9 cellular contexts compared by ENCODE assay signal in the genomic region with DNA sequence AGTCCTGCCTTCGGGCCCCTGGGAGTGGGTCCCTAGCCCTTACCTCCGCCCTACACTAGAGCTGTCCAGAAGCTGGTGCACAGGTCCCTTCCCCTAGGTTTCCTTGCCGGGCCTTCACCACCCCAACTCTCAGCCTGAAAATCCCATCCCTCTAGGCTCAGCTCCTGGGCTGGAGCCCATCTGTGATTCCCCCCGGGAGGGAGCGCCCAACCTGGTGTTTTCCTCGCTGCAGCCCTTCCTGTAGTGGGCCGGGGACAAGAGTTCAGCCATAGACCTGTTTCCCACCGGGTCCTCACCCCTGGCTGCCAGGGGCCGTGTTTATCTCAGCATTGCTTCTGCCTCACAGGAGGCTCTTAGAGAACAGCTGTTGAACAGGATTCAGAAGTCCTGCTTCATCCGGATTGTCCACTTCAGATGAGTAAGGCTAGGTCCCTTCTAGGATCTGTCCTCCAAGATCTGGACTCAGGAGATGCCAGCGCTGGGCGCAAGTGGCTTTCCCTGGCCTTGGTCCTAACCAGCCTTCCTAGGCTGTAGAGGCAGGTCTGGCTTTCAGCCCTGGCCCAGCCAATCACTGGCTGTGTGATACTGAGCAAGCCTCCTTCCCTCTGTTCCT. TPM values are rescaled to one million over a fixed set of nuclear protein-coding genes. Genes with fewer than 3 reads are reported as not detected.
DNase-seq lines count a peak whose midpoint lies in the region; ATAC-seq and TF ChIP-seq lines count a peak whose summit lies in the region.
"Had no signal": no experiment of that assay in that cellular context is flagged by ENCODE, and none has a peak within 500 bp of the region (broad histone marks: within the 10 kb centered on the region; RNA-seq: fewer than 3 reads in every experiment).

No MANE protein-coding gene starts in this region.

- peak overlapping the region; percentile 66 to 71 for H3K4me3 ChIP-seq in cardiac fibroblast (replicated peaks in 1 of 2; ENCODE audit: low read depth in 2 of 2, low read length in 2 of 2)
- peak overlapping the region; percentile 39 to 87 for H3K4me3 ChIP-seq in uterus

- intact Hi-C loops in uterus (cut with DNase I; ENCODE audit: low total_unique reads) = no loop called here

- no peak for DNase-seq in stimulated activated naive CD8-positive, alpha-beta T cell treated with anti-CD3 and anti-CD28 coated beads, Interleukin-15, Interleukin-2, amounts not matched to agents 100 U/mL and 50 U/mL, for 24 hours
- DNase-seq in cardiac fibroblast (ENCODE audit: low read depth in 2 of 2) (peak; percentile 40 to 41), mesenteric fat pad (ENCODE audit: low spot score) (peak; percentile 87), uterus (peak in 1 of 2 donors; percentile 54), glomerular visceral epithelial cell (ENCODE audit: extremely low spot score) (no peak)

- no peaks in the 10 kb centered on the region for H3K27me3 Mint-ChIP-seq in stimulated activated naive CD8-positive, alpha-beta T cell treated with anti-CD3 and anti-CD28 coated beads, Interleukin-15, Interleukin-2, amounts not matched to agents 100 ng/mL and 50 ng/mL, for 24 hours

- H3K36me3 ChIP-seq in uterus = no peaks in the 10 kb centered on the region

- no peak for TF ChIP-seq POLR2A in uterus (IDR thresholded peaks at IDR 0.05)

- no peaks in the 10 kb centered on the region for H3K9me3 Mint-ChIP-seq in stimulated activated naive CD8-positive, alpha-beta T cell treated with anti-CD3 and anti-CD28 coated beads, Interleukin-15, Interleukin-2, amounts not matched to agents 100 ng/mL and 50 ng/mL, for 24 hours

- no peaks in the 10 kb centered on the region for H3K9me3 ChIP-seq in uterus

- peaks cover 56% of the 10 kb centered on the region for H3K4me1 Mint-ChIP-seq in stimulated activated naive CD8-positive, alpha-beta T cell treated with anti-CD3 and anti-CD28 coated beads, Interleukin-15, Interleukin-2, amounts not matched to agents 100 ng/mL and 50 ng/mL, for 24 hours (ENCODE audit: low read depth)

- no peaks in the 10 kb centered on the region for H3K27me3 ChIP-seq in uterus

- H3K4me3 Mint-ChIP-seq in stimulated activated naive CD8-positive, alpha-beta T cell treated with anti-CD3 and anti-CD28 coated beads, Interleukin-15, Interleukin-2, amounts not matched to agents 100 ng/mL and 50 ng/mL, for 24 hours = peak overlapping the region; percentile 90

- ATAC-seq in stimulated activated naive CD8-positive, alpha-beta T cell treated with anti-CD3 and anti-CD28 coated beads, Interleukin-15, Interleukin-2, amounts not matched to agents 100 U/mL and 50 U/mL, for 24 hours = no peak
- ATAC-seq in HG03175 (IDR thresholded peaks at IDR 0.05; ENCODE audit: unreplicated experiment) = no peak
- ATAC-seq in GM19397 (IDR thresholded peaks at IDR 0.05; ENCODE audit: unreplicated experiment) = no peak

- peak overlapping the region; percentile 78 for H3K27ac Mint-ChIP-seq in stimulated activated naive CD8-positive, alpha-beta T cell treated with anti-CD3 and anti-CD28 coated beads, Interleukin-15, Interleukin-2, amounts not matched to agents 100 ng/mL and 50 ng/mL, for 24 hours

- TF ChIP-seq CTCF in cardiac fibroblast (IDR thresholded peaks at IDR 0.05; ENCODE audit: low read depth, low read length) (no peak), uterus (IDR thresholded peaks at IDR 0.05) (no peak)

- peak overlapping the region; percentile 81 to 88 for H3K27ac ChIP-seq in uterus
- H3K27ac ChIP-seq: epithelial cell of prostate had no signal

- H3K36me3 Mint-ChIP-seq in stimulated activated naive CD8-positive, alpha-beta T cell treated with anti-CD3 and anti-CD28 coated beads, Interleukin-15, Interleukin-2, amounts not matched to agents 100 ng/mL and 50 ng/mL, for 24 hours (ENCODE audit: low read depth) = no peaks in the 10 kb centered on the region

- peaks cover 2 to 13% of the 10 kb centered on the region in 2 donors for H3K4me1 ChIP-seq in uterus

RNA-seq across cellular contexts. Expression of a gene that starts 1.0 kb away (rescaled TPM):
- total RNA-seq in mesenteric fat pad = 81.7 TPM
- total RNA-seq in uterus = 100 to 1,000 TPM in 1 of 4 donors, 10 to 100 TPM in 3; 25.6 to 109 (median 60.8) TPM

RNA-seq across cellular contexts. Expression of a gene that starts 31.7 kb away (rescaled TPM):
- total RNA-seq in mesenteric fat pad (0.87 TPM), uterus (1 to 10 TPM in 2 of 4 donors, under 1 TPM in 2; 0.26 to 1.6 (median 0.99) TPM)

RNA-seq across cellular contexts. Expression of a gene that starts 53.2 kb away (rescaled TPM):
- 190 TPM for total RNA-seq in mesenteric fat pad
- total RNA-seq in uterus = 100 to 1,000 TPM; 111 to 191 (median 141) TPM

Comparison
In these comparisons a context has a peak if more than half of its experiments do, and no peak if none do; other contexts are left out.
1. DNase-seq: peak in cardiac fibroblast (2 of 2) and mesenteric fat pad (single experiment); none in stimulated activated naive CD8-positive, alpha-beta T cell treated with anti-CD3 and anti-CD28 coated beads, Interleukin-15, Interleukin-2, amounts not matched to agents 100 U/mL and 50 U/mL, for 24 hours (single experiment) and glomerular visceral epithelial cell (single experiment).